ENCODE assay signal across 8 cellular contexts in genomic region chr2:241878007-241878970, GRCh38. TPM values are rescaled to one million over a fixed set of nuclear protein-coding genes. Genes with fewer than 3 reads are reported as not detected.
DNase-seq lines count a peak whose midpoint lies in the region; ATAC-seq and TF ChIP-seq lines count a peak whose summit lies in the region.

No MANE protein-coding gene starts in this region.

- H3K27ac ChIP-seq in KMS-11 = no peak overlapping the region
- H3K27ac ChIP-seq in gastroesophageal sphincter = no peak overlapping the region

- H3K4me1 ChIP-seq in KMS-11 (ENCODE audit: low read depth, poor library complexity, severe bottlenecking) (peaks cover 17% of the 10 kb centered on the region), gastroesophageal sphincter (peaks cover 0 to 34% (median 13%) of the 10 kb centered on the region in 3 donors)

- 27 to 49% methylated on average over 6 to 10 of the region's 26 CpGs for WGBS in gastroesophageal sphincter (ENCODE audit: low coverage in 1 of 2), 2 donors

- no peak for TF ChIP-seq POLR2A in gastroesophageal sphincter (IDR thresholded peaks at IDR 0.05)

- in situ Hi-C loops in Caki2 (cut with HindIII; ENCODE audit: low pct_unique_long_range_greater_than_20kb, low sequenced_read_pairs) = no loop called here
- in situ Hi-C loops in SK-MEL-5 (cut with HindIII; ENCODE audit: low pct_unique_long_range_greater_than_20kb, low sequenced_read_pairs) = no loop called here

- no peaks in the 10 kb centered on the region for H4K20me1 ChIP-seq in KMS-11 (ENCODE audit: insufficient read depth)

- H3K36me3 ChIP-seq in KMS-11 (ENCODE audit: insufficient read depth) (no peaks in the 10 kb centered on the region), gastroesophageal sphincter (no peaks in the 10 kb centered on the region)

- peak; percentile 34 for ATAC-seq in gastroesophageal sphincter
- ATAC-seq in HG02623 (IDR thresholded peaks at IDR 0.05; ENCODE audit: unreplicated experiment) = no peak

- no peak overlapping the region for H3K9ac ChIP-seq in KMS-11

- no peak overlapping the region for H3K4me2 ChIP-seq in KMS-11

- H3K27me3 ChIP-seq in KMS-11 (ENCODE audit: insufficient read depth, low read depth) (peaks cover 4% of the 10 kb centered on the region; the same call in 1 of the 2 replicates), gastroesophageal sphincter (peaks cover 5% of the 10 kb centered on the region)

- peak; percentile 53 for DNase-seq in Caki2 (ENCODE audit: low read depth)
- peak; percentile 75 for DNase-seq in SK-MEL-5 (ENCODE audit: low read depth, low spot score)
- DNase-seq in activated gamma-delta T cell treated with Interleukin-2 at 50 U/mL for 16 hours = peak; percentile 74
- peak; percentile 74 for DNase-seq in pons (ENCODE audit: low spot score)
- DNase-seq in cortex of kidney (lab: John Stamatoyannopoulos, UW) = no peak

- H3K4me3 ChIP-seq in KMS-11 (IDR thresholded peaks at IDR 0.05; ENCODE audit: insufficient read depth, low read depth, low read length) (no peak overlapping the region), gastroesophageal sphincter (no peak overlapping the region)

- TF ChIP-seq CTCF in KMS-11 (conservative IDR thresholded peaks at IDR 0.05; ENCODE audit: low read depth, low read length) (peak; percentile 57), gastroesophageal sphincter (IDR thresholded peaks at IDR 0.05) (peak in 3 of 4 experiments; percentile 57 to 80 (median 72))

- no peaks in the 10 kb centered on the region for H3K9me3 ChIP-seq in gastroesophageal sphincter

- no peak for TF ChIP-seq EP300 in gastroesophageal sphincter (IDR thresholded peaks at IDR 0.05)

- no peak overlapping the region for H2AFZ ChIP-seq in KMS-11 (ENCODE audit: low read depth)

- no peaks in the 10 kb centered on the region for H3K79me2 ChIP-seq in KMS-11 (ENCODE audit: insufficient read depth, low read depth)

RNA-seq across cellular contexts. Expression of gene RTP5, which starts 8.8 kb away (rescaled TPM):
- not detected in 2 replicates for total RNA-seq in Caki2 (2014; rRNA removed; shearing (Covaris generic); ENCODE audit: low replicate concordance)
- not detected in 2 replicates for total RNA-seq in SK-MEL-5 (2014; rRNA removed; shearing (Covaris generic))
- not detected in 2 replicates for polyA plus RNA-seq in SK-MEL-5 (2015; cell fraction: cytosol; rRNA removed)
- polyA plus RNA-seq in SK-MEL-5 (2015; cell fraction: nucleus; rRNA removed) = not detected in 2 replicates
- not detected for total RNA-seq in gastroesophageal sphincter

RNA-seq across cellular contexts. Expression of gene PDCD1, which starts 19.6 kb away (rescaled TPM):
- total RNA-seq in Caki2 (2014; rRNA removed; shearing (Covaris generic); ENCODE audit: low replicate concordance) = not detected in 2 replicates
- not detected in 2 replicates for total RNA-seq in SK-MEL-5 (2014; rRNA removed; shearing (Covaris generic))
- polyA plus RNA-seq in SK-MEL-5 (2015; cell fraction: cytosol; rRNA removed) = not detected in 2 replicates
- polyA plus RNA-seq in SK-MEL-5 (2015; cell fraction: nucleus; rRNA removed) = not detected in 2 replicates
- total RNA-seq in gastroesophageal sphincter = under 1 TPM in 2 of 4 donors, not detected in 2; 0.19 to 0.54 TPM
